ENCODE assay signal across 24 cellular contexts in genomic region chr5:115308815-115309214, GRCh38.
"Had no signal": no experiment of that assay in that cellular context is flagged by ENCODE, and none has a peak within 500 bp of the region (broad histone marks: within the 10 kb centered on the region; RNA-seq: fewer than 3 reads in every experiment).

No MANE protein-coding gene starts in this region.

- H3K9me3 ChIP-seq: colonic mucosa, esophagus muscularis mucosa, esophagus squamous epithelium, gastrocnemius medialis, gastroesophageal sphincter, heart left ventricle, heart right ventricle had no signal

- DNase-seq: colonic mucosa; cortex of kidney; dermis blood vessel endothelial cell; dorsolateral prefrontal cortex; effector CD4-positive, alpha-beta T cell; effector CD8-positive, alpha-beta T cell; effector memory CD4-positive, alpha-beta T cell; effector memory CD8-positive, alpha-beta T cell; endodermal cell; erythroblast; esophagus squamous epithelium; foreskin fibroblast; foreskin keratinocyte; foreskin melanocyte; gastrocnemius medialis; glutamatergic neuron; head of caudate nucleus; heart left ventricle; heart right ventricle had no signal

- H3K27ac ChIP-seq: colonic mucosa, coronary artery, dorsolateral prefrontal cortex, epithelial cell of prostate, esophagus muscularis mucosa, esophagus squamous epithelium, foreskin keratinocyte, gastrocnemius medialis, gastroesophageal sphincter, heart left ventricle, heart right ventricle had no signal

- H3K4me3 ChIP-seq: colonic mucosa, coronary artery, dorsolateral prefrontal cortex, esophagus muscularis mucosa, esophagus squamous epithelium, gastrocnemius medialis, gastroesophageal sphincter, heart left ventricle, heart right ventricle had no signal

- ATAC-seq: effector memory CD8-positive, alpha-beta T cell; esophagus mucosa; gastroesophageal sphincter had no signal

- H3K4me1 ChIP-seq: colonic mucosa, esophagus muscularis mucosa, gastrocnemius medialis, gastroesophageal sphincter, heart left ventricle, heart right ventricle had no signal

- H3K27me3 ChIP-seq: colonic mucosa, dorsolateral prefrontal cortex, foreskin keratinocyte, gastrocnemius medialis, gastroesophageal sphincter, heart left ventricle had no signal

- H3K36me3 ChIP-seq: colonic mucosa, esophagus muscularis mucosa, esophagus squamous epithelium, gastrocnemius medialis, gastroesophageal sphincter, heart left ventricle, heart right ventricle had no signal
